ENCODE assay signal across 1 cellular context in genomic region chr14:99674064-99674650, GRCh38.
TF ChIP-seq lines count a peak whose summit lies in the region.

No MANE protein-coding gene starts in this region.

TF ChIP-seq in IMR-90, 13 proteins besides CTCF, POLR2A, EP300 and RAD21 (continued from another document):
- no peak for TF ChIP-seq RFX5 (IDR thresholded peaks at IDR 0.05; ENCODE audit: low read depth, low read length)
- no peak for TF ChIP-seq SMC3 (IDR thresholded peaks at IDR 0.05; ENCODE audit: low read depth, low read length)
- TF ChIP-seq USF2 (IDR thresholded peaks at IDR 0.05; ENCODE audit: low read depth, low read length): no peak
- TF ChIP-seq FOS (IDR thresholded peaks at IDR 0.05; ENCODE audit: low read depth, low read length): no peak
- no peak for TF ChIP-seq RCOR1 (IDR thresholded peaks at IDR 0.05; ENCODE audit: insufficient replicate concordance, low read length)
- no peak for TF ChIP-seq MXI1 (IDR thresholded peaks at IDR 0.05; ENCODE audit: borderline replicate concordance, low read depth, low read length)
- TF ChIP-seq NFE2L2 (IDR thresholded peaks at IDR 0.05; ENCODE audit: low read depth, low read length): no peak
- no peak for TF ChIP-seq BHLHE40 (IDR thresholded peaks at IDR 0.05; ENCODE audit: low read depth, low read length)
- no peak for TF ChIP-seq CEBPB (IDR thresholded peaks at IDR 0.05; ENCODE audit: low read depth, low read length)
